Comparison of ENCODE assay signal across 9 cellular contexts in genomic region chr2:202910687-202911086, GRCh38. TPM values are rescaled to one million over a fixed set of nuclear protein-coding genes. Genes with fewer than 3 reads are reported as not detected.
A peak's percentile ranks its signal among the peaks of the same experiment; 100 is the strongest.
DNase-seq lines count a peak whose midpoint lies in the region; ATAC-seq, FAIRE-seq and TF ChIP-seq lines count a peak whose summit lies in the region.
"Had no signal": no experiment of that assay in that cellular context is flagged by ENCODE, and none has a peak within 500 bp of the region (broad histone marks: within the 10 kb centered on the region; RNA-seq: fewer than 3 reads in every experiment).

No MANE protein-coding gene starts in this region.

- H3K4me1 ChIP-seq in HepG2 (ENCODE audit: insufficient read depth, low read length) (peaks cover 26% of the 10 kb centered on the region), transverse colon (peaks cover 11 to 25% (median 18%) of the 10 kb centered on the region in 4 donors)

- TF ChIP-seq CTCF in HepG2 (CRISPR knock-in tag; IDR thresholded peaks at IDR 0.05): no peak
- no peak for TF ChIP-seq CTCF in transverse colon (IDR thresholded peaks at IDR 0.05)

- no peak for TF ChIP-seq EP300 in HepG2 (IDR thresholded peaks at IDR 0.05; ENCODE audit: low read depth in 2 of 2, low read length in 2 of 2)
- TF ChIP-seq EP300 in HepG2 (CRISPR knock-in tag; IDR thresholded peaks at IDR 0.05; ENCODE audit: borderline replicate concordance): no peak
- TF ChIP-seq EP300 in transverse colon (IDR thresholded peaks at IDR 0.05; ENCODE audit: low read depth): no peak

- POLR2A ChIA-PET in HepG2 (lab: Yijun Ruan, JAX): interaction anchor here (0.9 to 3.3 kb wide), 7 partner anchors 14 to 328 kb away, joined by 3 to 12 read pairs (median 5); partner anchors contain the start of genes CYP20A1 and NBEAL1

- WGBS in HepG2 (ENCODE audit: low lambda C conversion rate): 2% methylated on average over 3 of the region's 3 CpGs
- 6 to 11% methylated on average over 3 of the region's 3 CpGs for WGBS in transverse colon (ENCODE audit: low coverage in 1 of 2), 2 donors

- no peak for ATAC-seq in activated naive CD8-positive, alpha-beta T cell treated with anti-CD3 and anti-CD28 coated beads, Interleukin-2, amount 50 U/mL, for 24 hours
- no peak for ATAC-seq in HepG2

- H3K79me2 ChIP-seq in HepG2 (ENCODE audit: insufficient read depth, low read length): peaks cover 53% of the 10 kb centered on the region

- in situ Hi-C loops in HepG2 (cut with HindIII; ENCODE audit: extremely low pct_ligation_motif_present, low pct_unique_long_range_greater_than_20kb) (no loop called here), transverse colon (cut with MboI; ENCODE audit: low pct_ligation_motif_present in 1 of 4, low pct_unique_long_range_greater_than_20kb in 1 of 4, low sequenced_read_pairs in 3 of 4) (no loop called here)

- FAIRE-seq in HepG2 (lab: Jason Lieb, UNC): no peak

- H3K36me3 Mint-ChIP-seq in activated naive CD4-positive, alpha-beta T cell treated with anti-CD3 and anti-CD28 coated beads, Interleukin-2, amount 50 U/mL, for 24 hours: peaks cover 8% of the 10 kb centered on the region
- H3K36me3 Mint-ChIP-seq in activated naive CD8-positive, alpha-beta T cell treated with anti-CD3 and anti-CD28 coated beads, Interleukin-2, amount 50 U/mL, for 24 hours (ENCODE audit: low read depth): peaks cover 26% of the 10 kb centered on the region

- H3K4me3 ChIP-seq in HepG2 (replicated peaks in 1 of 3; ENCODE audit: insufficient read depth in 1 of 3, low read depth in 2 of 3, low read length in 3 of 3): peak overlapping the region; percentile 88 to 96 (median 91)
- H3K4me3 ChIP-seq in transverse colon: peak overlapping the region in 3 of 4 donors; percentile 60 to 97 (median 91)

- peaks cover 0 to 9% of the 10 kb centered on the region in 2 experiments; a peak in 2 of 5 replicates for H3K36me3 ChIP-seq in HepG2 (replicated peaks in 1 of 2; ENCODE audit: control insufficient read depth in 1 of 2, insufficient read depth in 2 of 2, low read length in 2 of 2)
- H3K36me3 ChIP-seq in transverse colon: peaks cover 0 to 9% (median 0%) of the 10 kb centered on the region in 4 donors

- peak overlapping the region; percentile 57 for H2AFZ ChIP-seq in HepG2 (ENCODE audit: low read length)

- H3K9me3 ChIP-seq in HepG2 (ENCODE audit: low read length) (no peaks in the 10 kb centered on the region), transverse colon (peaks cover 0 to 3% of the 10 kb centered on the region in 2 donors)

- no peaks in the 10 kb centered on the region for H3K9me3 Mint-ChIP-seq in activated naive CD4-positive, alpha-beta T cell treated with anti-CD3 and anti-CD28 coated beads, Interleukin-2, amount 50 U/mL, for 24 hours
- no peaks in the 10 kb centered on the region for H3K9me3 Mint-ChIP-seq in activated naive CD8-positive, alpha-beta T cell treated with anti-CD3 and anti-CD28 coated beads, Interleukin-2, amount 50 U/mL, for 24 hours

- H3K27me3 ChIP-seq in HepG2 (ENCODE audit: control insufficient read depth in 1 of 2, insufficient read depth in 2 of 2, low read length in 2 of 2) (peaks cover 0 to 4% of the 10 kb centered on the region in 2 experiments; a peak in 2 of 5 replicates), transverse colon (no peaks in the 10 kb centered on the region)

- H3K4me2 ChIP-seq in HepG2 (ENCODE audit: low read depth, low read length): peak overlapping the region; percentile 99

- DNase-seq in activated naive CD4-positive, alpha-beta T cell treated with Interleukin-2 at 50 U/mL for 16 hours: no peak
- no peak for DNase-seq in activated naive CD8-positive, alpha-beta T cell treated with anti-CD3 and anti-CD28 coated beads, Interleukin-2, amount 50 U/mL, for 24 hours
- DNase-seq in HepG2 (ENCODE audit: low spot score): no peak
- no peak for DNase-seq in transverse colon
- no peak for DNase-seq in inferior parietal cortex (ENCODE audit: extremely low spot score)
- no peak for DNase-seq in NOMO-1 (lab: John Stamatoyannopoulos, UW; ENCODE audit: unreplicated experiment in 2 of 2)
- DNase-seq in NCI-H510A (lab: John Stamatoyannopoulos, UW): no peak
- DNase-seq: EL had no signal

- CTCF ChIA-PET in HepG2 (lab: Yijun Ruan, JAX; ENCODE audit: low intra/inter-chr PET ratio, low total read pairs): no interaction called here

- TF ChIP-seq POLR2A in HepG2 (IDR thresholded peaks at IDR 0.05; ENCODE audit: insufficient read depth in 1 of 2, low read depth in 2 of 2, low read length in 2 of 2) (no peak), transverse colon (IDR thresholded peaks at IDR 0.05) (no peak)

- TF ChIP-seq RAD21 in HepG2 (CRISPR knock-in tag; IDR thresholded peaks at IDR 0.05): no peak

- peaks cover 32% of the 10 kb centered on the region for H3K4me1 Mint-ChIP-seq in activated naive CD4-positive, alpha-beta T cell treated with anti-CD3 and anti-CD28 coated beads, Interleukin-2, amount 50 U/mL, for 24 hours
- peaks cover 41% of the 10 kb centered on the region for H3K4me1 Mint-ChIP-seq in activated naive CD8-positive, alpha-beta T cell treated with anti-CD3 and anti-CD28 coated beads, Interleukin-2, amount 50 U/mL, for 24 hours

- no peak overlapping the region for H3K27ac Mint-ChIP-seq in activated naive CD4-positive, alpha-beta T cell treated with anti-CD3 and anti-CD28 coated beads, Interleukin-2, amount 50 U/mL, for 24 hours
- peak overlapping the region; percentile 97 for H3K27ac Mint-ChIP-seq in activated naive CD8-positive, alpha-beta T cell treated with anti-CD3 and anti-CD28 coated beads, Interleukin-2, amount 50 U/mL, for 24 hours

- no TSS peak for BruUV-seq in HepG2 (replicated peaks; lab: Mats Ljungman, UMichigan)

- no peaks in the 10 kb centered on the region for H3K27me3 Mint-ChIP-seq in activated naive CD4-positive, alpha-beta T cell treated with anti-CD3 and anti-CD28 coated beads, Interleukin-2, amount 50 U/mL, for 24 hours
- no peaks in the 10 kb centered on the region for H3K27me3 Mint-ChIP-seq in activated naive CD8-positive, alpha-beta T cell treated with anti-CD3 and anti-CD28 coated beads, Interleukin-2, amount 50 U/mL, for 24 hours

- peak overlapping the region; percentile 97 for H3K9ac ChIP-seq in HepG2 (ENCODE audit: insufficient read depth, low read depth, low read length)

- peak overlapping the region; percentile 95 for H3K27ac ChIP-seq in HepG2 (ENCODE audit: extremely low read length, insufficient read depth, low read length)
- peak overlapping the region in 2 of 4 donors; percentile 95 to 98 for H3K27ac ChIP-seq in transverse colon

- peaks cover 5% of the 10 kb centered on the region for H4K20me1 ChIP-seq in HepG2 (ENCODE audit: insufficient read depth, low read length)

- peak overlapping the region; percentile 99 for H3K4me3 Mint-ChIP-seq in activated naive CD4-positive, alpha-beta T cell treated with anti-CD3 and anti-CD28 coated beads, Interleukin-2, amount 50 U/mL, for 24 hours
- H3K4me3 Mint-ChIP-seq in activated naive CD8-positive, alpha-beta T cell treated with anti-CD3 and anti-CD28 coated beads, Interleukin-2, amount 50 U/mL, for 24 hours: peak overlapping the region; percentile 99

- intact Hi-C loops in HepG2 (cut with micrococcal nuclease; ENCODE audit: unreplicated experiment): loop anchor here (2.0 to 10.0 kb wide), 4 partner anchors 104 to 328 kb away; partner anchors contain the start of genes CYP20A1 and NBEAL1
- intact Hi-C loops in transverse colon (cut with DNase I; ENCODE audit: low total_unique reads): no loop called here

RNA-seq across cellular contexts. Expression of gene WDR12, which starts 0.8 kb away (rescaled TPM):
- total RNA-seq in HepG2 (2016; rRNA removed; fragmentation: Illumina TruSeq; extraction: Trizol) (216 and 330 TPM in 2 replicates), transverse colon (10 to 100 TPM in 3 of 4 donors, 1 to 10 TPM in 1; 2.2 to 46.0 (median 15.6) TPM)
- total RNA-seq in HepG2 (2016; cell fraction: cytosol; rRNA removed; fragmentation: Illumina TruSeq; extraction: Trizol; ENCODE audit: low read depth): 27.5 and 31.5 TPM in 2 replicates
- 213 and 333 TPM in 2 replicates for total RNA-seq in HepG2 (2016; cell fraction: insoluble cytoplasmic fraction; rRNA removed; fragmentation: Illumina TruSeq; extraction: Trizol)
- total RNA-seq in HepG2 (2016; cell fraction: membrane; rRNA removed; fragmentation: Illumina TruSeq; extraction: Trizol): 55.3 and 59.8 TPM in 2 replicates
- 103 and 110 TPM in 2 replicates for total RNA-seq in HepG2 (2016; cell fraction: nucleus; rRNA removed; fragmentation: Illumina TruSeq; extraction: Trizol)
- 60.5 and 94.4 TPM in 2 replicates for polyA plus RNA-seq in HepG2 (2011; rRNA removed)
- polyA plus RNA-seq in HepG2 (2011; cell fraction: cytosol; rRNA removed): 19.0 and 23.4 TPM in 2 replicates
- polyA plus RNA-seq in HepG2 (2011; cell fraction: nucleus; rRNA removed): 17.4 and 19.0 TPM in 2 replicates
- polyA plus RNA-seq in HepG2 (2012): 101 and 137 TPM in 2 replicates
- 15.2 and 19.1 TPM in 2 replicates for polyA plus RNA-seq in HepG2 (2016; cell fraction: cytosol; fragmentation: Illumina TruSeq; extraction: Trizol; ENCODE audit: low read depth)
- polyA plus RNA-seq in HepG2 (2016; cell fraction: insoluble cytoplasmic fraction; fragmentation: Illumina TruSeq; extraction: Trizol; ENCODE audit: low read depth): 290 and 293 TPM in 2 replicates
- polyA plus RNA-seq in HepG2 (2016; cell fraction: membrane; fragmentation: Illumina TruSeq; extraction: Trizol; ENCODE audit: low read depth): 42.4 and 46.7 TPM in 2 replicates
- polyA plus RNA-seq in HepG2 (2016; cell fraction: nucleus; fragmentation: Illumina TruSeq; extraction: Trizol; ENCODE audit: insufficient read depth, low read depth): 180 and 190 TPM in 2 replicates
- 14.9 and 21.8 TPM in 2 replicates for polyA minus RNA-seq in HepG2 (2011; rRNA and poly(A)+ RNA removed; ENCODE audit: low replicate concordance)
- 48.1 and 67.0 TPM in 2 replicates for polyA minus RNA-seq in HepG2 (2011; cell fraction: cytosol; rRNA and poly(A)+ RNA removed)
- 60.8 and 73.0 TPM in 2 replicates for polyA minus RNA-seq in HepG2 (2011; cell fraction: nucleus; rRNA and poly(A)+ RNA removed)

RNA-seq across cellular contexts. Expression of gene CARF, which starts 1.4 kb away (rescaled TPM):
- total RNA-seq in HepG2 (2016; rRNA removed; fragmentation: Illumina TruSeq; extraction: Trizol) (3.0 and 3.7 TPM in 2 replicates), transverse colon (10 to 100 TPM; 11.0 to 98.4 (median 54.8) TPM)
- total RNA-seq in HepG2 (2016; cell fraction: cytosol; rRNA removed; fragmentation: Illumina TruSeq; extraction: Trizol; ENCODE audit: low read depth): 5.1 and 6.0 TPM in 2 replicates
- 3.2 TPM in 2 replicates for total RNA-seq in HepG2 (2016; cell fraction: insoluble cytoplasmic fraction; rRNA removed; fragmentation: Illumina TruSeq; extraction: Trizol)
- total RNA-seq in HepG2 (2016; cell fraction: membrane; rRNA removed; fragmentation: Illumina TruSeq; extraction: Trizol): 4.4 and 5.5 TPM in 2 replicates
- 4.1 and 7.1 TPM in 2 replicates for total RNA-seq in HepG2 (2016; cell fraction: nucleus; rRNA removed; fragmentation: Illumina TruSeq; extraction: Trizol)
- polyA plus RNA-seq in HepG2 (2011; rRNA removed): 5.0 and 5.4 TPM in 2 replicates
- polyA plus RNA-seq in HepG2 (2011; cell fraction: cytosol; rRNA removed): 0.99 and 1.7 TPM in 2 replicates
- 4.3 and 6.0 TPM in 2 replicates for polyA plus RNA-seq in HepG2 (2011; cell fraction: nucleus; rRNA removed)
- polyA plus RNA-seq in HepG2 (2012): 2.4 and 3.7 TPM in 2 replicates
- polyA plus RNA-seq in HepG2 (2016; cell fraction: cytosol; fragmentation: Illumina TruSeq; extraction: Trizol; ENCODE audit: low read depth): 0.49 and 0.67 TPM in 2 replicates
- 2.2 and 2.8 TPM in 2 replicates for polyA plus RNA-seq in HepG2 (2016; cell fraction: insoluble cytoplasmic fraction; fragmentation: Illumina TruSeq; extraction: Trizol; ENCODE audit: low read depth)
- polyA plus RNA-seq in HepG2 (2016; cell fraction: membrane; fragmentation: Illumina TruSeq; extraction: Trizol; ENCODE audit: low read depth): 1.2 and 2.2 TPM in 2 replicates
- polyA plus RNA-seq in HepG2 (2016; cell fraction: nucleus; fragmentation: Illumina TruSeq; extraction: Trizol; ENCODE audit: insufficient read depth, low read depth): 6.4 and 7.4 TPM in 2 replicates
- 1.1 and 1.2 TPM in 2 replicates for polyA minus RNA-seq in HepG2 (2011; rRNA and poly(A)+ RNA removed; ENCODE audit: low replicate concordance)
- polyA minus RNA-seq in HepG2 (2011; cell fraction: cytosol; rRNA and poly(A)+ RNA removed): 2.8 and 4.5 TPM in 2 replicates
- 9.0 and 12.1 TPM in 2 replicates for polyA minus RNA-seq in HepG2 (2011; cell fraction: nucleus; rRNA and poly(A)+ RNA removed)

RNA-seq across cellular contexts. Expression of gene ICA1L, which starts 39.1 kb away (rescaled TPM):
- total RNA-seq in HepG2 (2016; rRNA removed; fragmentation: Illumina TruSeq; extraction: Trizol) (2.1 and 2.4 TPM in 2 replicates), transverse colon (10 to 100 TPM in 2 of 4 donors, 1 to 10 TPM in 2; 4.4 to 39.4 (median 20.5) TPM)
- 1.8 and 3.4 TPM in 2 replicates for total RNA-seq in HepG2 (2016; cell fraction: cytosol; rRNA removed; fragmentation: Illumina TruSeq; extraction: Trizol; ENCODE audit: low read depth)
- 2.0 and 2.4 TPM in 2 replicates for total RNA-seq in HepG2 (2016; cell fraction: insoluble cytoplasmic fraction; rRNA removed; fragmentation: Illumina TruSeq; extraction: Trizol)
- 2.4 and 3.0 TPM in 2 replicates for total RNA-seq in HepG2 (2016; cell fraction: membrane; rRNA removed; fragmentation: Illumina TruSeq; extraction: Trizol)
- 3.6 and 5.2 TPM in 2 replicates for total RNA-seq in HepG2 (2016; cell fraction: nucleus; rRNA removed; fragmentation: Illumina TruSeq; extraction: Trizol)
- polyA plus RNA-seq in HepG2 (2011; rRNA removed): 1.5 and 2.0 TPM in 2 replicates
- 0.47 and 0.77 TPM in 2 replicates for polyA plus RNA-seq in HepG2 (2011; cell fraction: cytosol; rRNA removed)
- 1.6 and 2.1 TPM in 2 replicates for polyA plus RNA-seq in HepG2 (2011; cell fraction: nucleus; rRNA removed)
- polyA plus RNA-seq in HepG2 (2012): 0.85 and 1.6 TPM in 2 replicates
- polyA plus RNA-seq in HepG2 (2016; cell fraction: cytosol; fragmentation: Illumina TruSeq; extraction: Trizol; ENCODE audit: low read depth): 0.46 and 0.53 TPM in 2 replicates
- 1.6 and 2.1 TPM in 2 replicates for polyA plus RNA-seq in HepG2 (2016; cell fraction: insoluble cytoplasmic fraction; fragmentation: Illumina TruSeq; extraction: Trizol; ENCODE audit: low read depth)
- 0.85 and 1.3 TPM in 2 replicates for polyA plus RNA-seq in HepG2 (2016; cell fraction: membrane; fragmentation: Illumina TruSeq; extraction: Trizol; ENCODE audit: low read depth)
- polyA plus RNA-seq in HepG2 (2016; cell fraction: nucleus; fragmentation: Illumina TruSeq; extraction: Trizol; ENCODE audit: insufficient read depth, low read depth): 4.9 and 5.1 TPM in 2 replicates
- polyA minus RNA-seq in HepG2 (2011; rRNA and poly(A)+ RNA removed; ENCODE audit: low replicate concordance): 0.40 and 0.56 TPM in 2 replicates
- 1.4 and 3.0 TPM in 2 replicates for polyA minus RNA-seq in HepG2 (2011; cell fraction: cytosol; rRNA and poly(A)+ RNA removed)
- polyA minus RNA-seq in HepG2 (2011; cell fraction: nucleus; rRNA and poly(A)+ RNA removed): 6.4 and 7.5 TPM in 2 replicates
